Comparison of ENCODE assay signal across 10 cellular contexts in the genomic region with DNA sequence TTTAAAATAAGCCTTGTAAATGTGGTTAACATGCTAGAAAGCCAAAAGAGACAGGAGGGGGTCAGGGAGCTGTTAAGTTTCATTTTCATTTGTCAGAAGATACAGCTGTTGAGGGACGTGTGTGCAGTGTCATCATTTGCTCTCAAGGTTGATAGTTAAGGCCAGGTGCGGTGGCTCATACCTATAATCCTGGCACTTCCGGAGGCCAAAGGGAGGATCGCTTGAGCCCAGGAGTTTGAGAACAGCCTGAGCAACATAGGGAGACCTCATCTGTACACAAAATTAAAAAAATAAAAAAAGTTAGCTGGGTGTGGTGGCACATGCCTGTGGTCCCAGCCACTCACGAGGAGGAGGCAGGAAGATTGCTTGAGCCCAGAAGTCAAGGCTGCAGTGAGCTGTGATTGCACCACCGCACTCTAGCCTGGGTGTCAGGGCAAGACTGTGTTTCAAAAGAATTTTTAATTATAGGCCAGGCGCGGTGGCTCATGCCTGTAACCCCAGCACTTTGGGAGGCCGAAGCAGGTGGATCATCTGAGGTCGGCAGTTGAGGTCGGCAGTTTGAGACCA.
DNase-seq lines count a peak whose midpoint lies in the region; ATAC-seq and TF ChIP-seq lines count a peak whose summit lies in the region.
"Had no signal": no experiment of that assay in that cellular context is flagged by ENCODE, and none has a peak within 500 bp of the region (broad histone marks: within the 10 kb centered on the region; RNA-seq: fewer than 3 reads in every experiment).

No MANE protein-coding gene starts in this region.

- peak overlapping the region; percentile 7 for H3K27ac Mint-ChIP-seq in dendritic cell treated with granulocyte-macrophage colony-stimulating factor and Interleukin-4, amounts not matched to agents 40 ng/mL and 50 ng/mL, for 4 days
- H3K27ac Mint-ChIP-seq: nephron had no signal

- intact Hi-C loops in dendritic cell treated with granulocyte-macrophage colony-stimulating factor and Interleukin-4, amounts not matched to agents 40 ng/mL and 50 ng/mL, for 4 days (cut with micrococcal nuclease), result no loop called here

- TF ChIP-seq CTCF in GM10266 (IDR thresholded peaks at IDR 0.05; ENCODE audit: control insufficient read depth, insufficient read depth, low read depth, missing control alignments), result no peak
- no peak for TF ChIP-seq CTCF in GM20000 (IDR thresholded peaks at IDR 0.05; ENCODE audit: extremely low read depth, missing control alignments)

- DNase-seq in GM10266 (ENCODE audit: extremely low spot score) (peak; percentile 48), GM20000 (ENCODE audit: low spot score) (peak; percentile 64), substantia nigra (lab: John Stamatoyannopoulos, UW) (no peak), NCI-H2196 treated with DMSO at 0.1 percent for 48 hours (lab: John Stamatoyannopoulos, UW; ENCODE audit: unreplicated experiment) (no peak), erythroblast (lab: John Stamatoyannopoulos, UW) (no peak), Ammon's horn (ENCODE audit: low spot score) (no peak)
- DNase-seq: GF-D8 had no signal

- peaks cover 90% of the 10 kb centered on the region for H3K36me3 Mint-ChIP-seq in dendritic cell treated with granulocyte-macrophage colony-stimulating factor and Interleukin-4, amounts not matched to agents 40 ng/mL and 50 ng/mL, for 4 days (ENCODE audit: low read depth)

- ATAC-seq in HG03460 (IDR thresholded peaks at IDR 0.05; ENCODE audit: unreplicated experiment), result peak; percentile 74

- H3K9me3 Mint-ChIP-seq in dendritic cell treated with granulocyte-macrophage colony-stimulating factor and Interleukin-4, amounts not matched to agents 40 ng/mL and 50 ng/mL, for 4 days, result no peaks in the 10 kb centered on the region
- H3K9me3 Mint-ChIP-seq: nephron had no signal

- H3K4me3 Mint-ChIP-seq in dendritic cell treated with granulocyte-macrophage colony-stimulating factor and Interleukin-4, amounts not matched to agents 40 ng/mL and 50 ng/mL, for 4 days, result no peak overlapping the region
- H3K4me3 Mint-ChIP-seq: nephron had no signal

- no peak for TF ChIP-seq POLR2A in erythroblast (IDR thresholded peaks at IDR 0.05; ENCODE audit: low read length)

- H3K27me3 Mint-ChIP-seq in dendritic cell treated with granulocyte-macrophage colony-stimulating factor and Interleukin-4, amounts not matched to agents 40 ng/mL and 50 ng/mL, for 4 days, result no peaks in the 10 kb centered on the region

- H3K4me1 Mint-ChIP-seq in dendritic cell treated with granulocyte-macrophage colony-stimulating factor and Interleukin-4, amounts not matched to agents 40 ng/mL and 50 ng/mL, for 4 days (ENCODE audit: low read depth), result peaks cover 13% of the 10 kb centered on the region

- no peak overlapping the region for H3K27ac ChIP-seq in substantia nigra (ENCODE audit: low read depth, low read length, poor library complexity, severe bottlenecking)

Comparison
In these comparisons a context has a peak if more than half of its experiments do, and no peak if none do; other contexts are left out.
1. DNase-seq: peak in GM10266 (single experiment) and GM20000 (single experiment); none in substantia nigra (0 of 49), NCI-H2196 treated with DMSO at 0.1 percent for 48 hours (single experiment), erythroblast (0 of 2) and Ammon's horn (single experiment).